ENCODE assay signal across 2 cellular contexts in genomic region chr2:61148091-61148490, GRCh38. TPM values are rescaled to one million over a fixed set of nuclear protein-coding genes. Genes with fewer than 3 reads are reported as not detected.
"Had no signal": no experiment of that assay in that cellular context is flagged by ENCODE, and none has a peak within 500 bp of the region (broad histone marks: within the 10 kb centered on the region; RNA-seq: fewer than 3 reads in every experiment).

No MANE protein-coding gene starts in this region.

RNA-seq across cellular contexts. Expression of gene C2orf74, which starts 13.9 kb away (rescaled TPM):
- total RNA-seq: HT-29, K562 had no signal
- polyA plus RNA-seq: K562 had no signal
